Comparison of ENCODE assay signal across 18 cellular contexts in the genomic region with DNA sequence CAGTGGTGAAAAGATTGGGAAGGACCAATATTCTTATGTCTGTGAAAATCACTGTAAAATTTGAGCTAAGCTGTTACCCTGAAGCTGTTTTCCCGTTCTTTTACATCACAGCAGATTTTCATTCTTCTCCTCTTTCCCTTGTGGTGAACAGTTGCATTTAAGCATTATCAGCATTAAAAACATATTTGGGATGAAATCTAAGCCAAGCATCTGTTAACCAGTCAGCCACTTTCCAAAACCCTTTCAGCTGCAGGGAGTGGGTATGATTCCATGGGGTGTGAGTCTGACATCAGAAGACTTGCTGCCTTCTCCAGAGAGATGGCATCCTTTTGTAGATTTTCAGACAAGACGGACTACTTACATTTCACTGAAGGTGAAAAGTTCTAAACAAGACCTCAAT.
DNase-seq lines count a peak whose midpoint lies in the region; ATAC-seq, FAIRE-seq and TF ChIP-seq lines count a peak whose summit lies in the region.
"Had no signal": no experiment of that assay in that cellular context is flagged by ENCODE, and none has a peak within 500 bp of the region (broad histone marks: within the 10 kb centered on the region; RNA-seq: fewer than 3 reads in every experiment).

No MANE protein-coding gene starts in this region.

- H3K4me1 ChIP-seq in HepG2 (ENCODE audit: insufficient read depth, low read length) = peaks cover 14% of the 10 kb centered on the region
- peaks cover 0 to 15% (median under 1%) of the 10 kb centered on the region in 4 donors for H3K4me1 ChIP-seq in right lobe of liver
- peaks cover 47 to 55% of the 10 kb centered on the region in 2 experiments for H3K4me1 ChIP-seq in SK-N-SH (ENCODE audit: control insufficient read depth in 1 of 2, insufficient read depth in 2 of 2, low read depth in 1 of 2, low read length in 1 of 2)

- in situ Hi-C loops in HepG2 (cut with HindIII; ENCODE audit: extremely low pct_ligation_motif_present, low pct_unique_long_range_greater_than_20kb) = no loop called here

- DNase-seq in HepG2 (ENCODE audit: low spot score) (no peak), right lobe of liver (no peak), SK-N-SH (peak; percentile 60), fibroblast of the conjunctiva (ENCODE audit: low read depth) (peak; percentile 47), frontal cortex (ENCODE audit: low spot score in 2 of 2) (no peak), pons (ENCODE audit: low spot score) (no peak)
- DNase-seq: activated CD4-positive, alpha-beta T cell treated with anti-CD3 and anti-CD28 coated beads, Interleukin-2, amount 50 U/mL, for 48 hours; activated effector memory CD4-positive, alpha-beta T cell treated with Interleukin-2 at 50 U/mL for 16 hours; DMS79 treated with DMSO at 0.1 percent for 48 hours; lower lobe of right lung; Right ventricle myocardium superior had no signal

- TF ChIP-seq CTCF in HepG2 (CRISPR knock-in tag; IDR thresholded peaks at IDR 0.05) (no peak), right lobe of liver (IDR thresholded peaks at IDR 0.05) (no peak), SK-N-SH (IDR thresholded peaks at IDR 0.05) (no peak)

- peaks cover 95% of the 10 kb centered on the region for H3K79me2 ChIP-seq in HepG2 (ENCODE audit: insufficient read depth, low read length)
- peaks cover 100% of the 10 kb centered on the region for H3K79me2 ChIP-seq in SK-N-SH (ENCODE audit: insufficient read depth)

- FAIRE-seq in HepG2 (lab: Jason Lieb, UNC) = no peak
- FAIRE-seq in frontal cortex (lab: Jason Lieb, UNC) = no peak
- FAIRE-seq: A204.1, bronchial epithelial cell, H1, HTR-8/SVneo had no signal

- H3K9me3 ChIP-seq in HepG2 (ENCODE audit: low read length) (no peaks in the 10 kb centered on the region), right lobe of liver (no peaks in the 10 kb centered on the region), SK-N-SH (no peaks in the 10 kb centered on the region)
- H3K9me3 ChIP-seq: lower lobe of right lung, thoracic aorta had no signal

- no peaks in the 10 kb centered on the region for H3K9me2 ChIP-seq in SK-N-SH

- no peaks in the 10 kb centered on the region for H3F3A ChIP-seq in SK-N-SH (replicated peaks; ENCODE audit: insufficient read depth)

- 100% methylated on average over 2 of the region's 2 CpGs for WGBS in HepG2 (ENCODE audit: low lambda C conversion rate)
- WGBS in right lobe of liver (ENCODE audit: insufficient coverage, low coverage, low lambda C conversion rate, missing lambda C conversion rate) = 94% methylated on average over 2 of the region's 2 CpGs
- WGBS in SK-N-SH (ENCODE audit: low lambda C conversion rate) = 76% methylated on average over 2 of the region's 2 CpGs

- H4K20me1 ChIP-seq in HepG2 (ENCODE audit: insufficient read depth, low read length) (peaks cover 36% of the 10 kb centered on the region), SK-N-SH (ENCODE audit: insufficient read depth) (peaks cover 98% of the 10 kb centered on the region)

- H2AFZ ChIP-seq in HepG2 (ENCODE audit: low read length) (no peak overlapping the region), SK-N-SH (ENCODE audit: low read depth) (no peak overlapping the region)

- H3K4me2 ChIP-seq in HepG2 (ENCODE audit: low read depth, low read length) (no peak overlapping the region), SK-N-SH (no peak overlapping the region)

- H3K4me3 ChIP-seq in HepG2 (replicated peaks in 1 of 3; ENCODE audit: insufficient read depth in 1 of 3, low read depth in 2 of 3, low read length in 3 of 3) (no peak overlapping the region), right lobe of liver (no peak overlapping the region), SK-N-SH (ENCODE audit: low read depth in 2 of 2, low read length in 1 of 2) (no peak overlapping the region)
- H3K4me3 ChIP-seq: lower lobe of right lung, thoracic aorta had no signal

- ATAC-seq in HepG2 (no peak), right lobe of liver (no peak), HG02678 (IDR thresholded peaks at IDR 0.05; ENCODE audit: unreplicated experiment) (no peak), HG02759 (IDR thresholded peaks at IDR 0.05; ENCODE audit: unreplicated experiment) (no peak)
- ATAC-seq: lower lobe of right lung had no signal

- H3K36me3 ChIP-seq in HepG2 (replicated peaks in 1 of 2; ENCODE audit: control insufficient read depth in 1 of 2, insufficient read depth in 2 of 2, low read length in 2 of 2) = no peaks in the 10 kb centered on the region
- no peaks in the 10 kb centered on the region for H3K36me3 ChIP-seq in right lobe of liver
- H3K36me3 ChIP-seq in SK-N-SH (replicated peaks in 1 of 2; ENCODE audit: control insufficient read depth in 1 of 2, insufficient read depth in 2 of 2, low read length in 1 of 2) = no peaks in the 10 kb centered on the region
- H3K36me3 ChIP-seq: lower lobe of right lung, thoracic aorta had no signal

- CTCF ChIA-PET in HepG2 (lab: Yijun Ruan, JAX; ENCODE audit: low intra/inter-chr PET ratio, low total read pairs) (no interaction called here), SK-N-SH (lab: Yijun Ruan, JAX) (interaction anchor here (0.7 to 1.6 kb wide), 6 partner anchors 11 to 252 kb away, joined by 3 to 9 read pairs (median 4); no protein-coding TSS in a partner anchor)

- intact Hi-C loops in HepG2 (cut with micrococcal nuclease; ENCODE audit: unreplicated experiment) = no loop called here
- intact Hi-C loops in right lobe of liver (cut with DNase I) = no loop called here

- TF ChIP-seq RAD21 in HepG2 (CRISPR knock-in tag; IDR thresholded peaks at IDR 0.05) (no peak), SK-N-SH (IDR thresholded peaks at IDR 0.05; ENCODE audit: low read length) (no peak)

- H3K27me3 ChIP-seq in HepG2 (ENCODE audit: control insufficient read depth in 1 of 2, insufficient read depth in 2 of 2, low read length in 2 of 2) = no peaks in the 10 kb centered on the region
- no peaks in the 10 kb centered on the region for H3K27me3 ChIP-seq in right lobe of liver
- H3K27me3 ChIP-seq in SK-N-SH (ENCODE audit: insufficient read depth) = no peaks in the 10 kb centered on the region

- TF ChIP-seq EP300 in HepG2 (IDR thresholded peaks at IDR 0.05; ENCODE audit: low read depth in 2 of 2, low read length in 2 of 2) = no peak
- no peak for TF ChIP-seq EP300 in HepG2 (CRISPR knock-in tag; IDR thresholded peaks at IDR 0.05; ENCODE audit: borderline replicate concordance)
- TF ChIP-seq EP300 in SK-N-SH (IDR thresholded peaks at IDR 0.05; ENCODE audit: borderline replicate concordance in 1 of 2, low read depth in 1 of 2, low read length in 1 of 2) = no peak

- H3K27ac ChIP-seq in HepG2 (ENCODE audit: extremely low read length, insufficient read depth, low read length) (no peak overlapping the region), right lobe of liver (no peak overlapping the region), SK-N-SH (ENCODE audit: low read depth in 2 of 2, low read length in 1 of 2) (peak overlapping the region; percentile 4 to 73; a peak in 3 of 4 replicates)
- H3K27ac ChIP-seq: lower lobe of right lung, thoracic aorta had no signal

- no peak overlapping the region for H3K9ac ChIP-seq in HepG2 (ENCODE audit: insufficient read depth, low read depth, low read length)
- no peak overlapping the region for H3K9ac ChIP-seq in SK-N-SH

- POLR2A ChIA-PET in HepG2 (lab: Yijun Ruan, JAX) (no interaction called here), SK-N-SH (lab: Yijun Ruan, JAX) (no interaction called here)

- BruUV-seq in HepG2 (replicated peaks; lab: Mats Ljungman, UMichigan) = no TSS peak

- TF ChIP-seq POLR2A in HepG2 (IDR thresholded peaks at IDR 0.05; ENCODE audit: insufficient read depth in 1 of 2, low read depth in 2 of 2, low read length in 2 of 2) (no peak), right lobe of liver (IDR thresholded peaks at IDR 0.05) (no peak)

TF ChIP-seq in HepG2, 621 proteins besides CTCF, POLR2A, EP300 and RAD21 (continues in another document):
- TF ChIP-seq FOXA3 (CRISPR knock-in tag; IDR thresholded peaks at IDR 0.05) = no peak
- TF ChIP-seq NFATC3 (CRISPR knock-in tag; IDR thresholded peaks at IDR 0.05) = no peak
- TF ChIP-seq ZSCAN9 (CRISPR knock-in tag; IDR thresholded peaks at IDR 0.05; ENCODE audit: borderline replicate concordance) = no peak
- no peak for TF ChIP-seq ZFP36L1 (CRISPR knock-in tag; IDR thresholded peaks at IDR 0.05)
- TF ChIP-seq FOSL1 (CRISPR knock-in tag; IDR thresholded peaks at IDR 0.05; ENCODE audit: borderline replicate concordance) = no peak
- no peak for TF ChIP-seq PRPF4 (IDR thresholded peaks at IDR 0.05; ENCODE audit: low read depth, low read length, poor library complexity, severe bottlenecking)
- TF ChIP-seq ZKSCAN5 (CRISPR knock-in tag; IDR thresholded peaks at IDR 0.05) = no peak
- TF ChIP-seq MAFK (conservative IDR thresholded peaks at IDR 0.05 in 1 of 2, IDR thresholded peaks at IDR 0.05 in 1 of 2; ENCODE audit: low read length in 2 of 2) = peak; percentile 45 to 68; a peak in 3 of 4 replicates
- TF ChIP-seq MZF1 (CRISPR knock-in tag; IDR thresholded peaks at IDR 0.05; ENCODE audit: borderline replicate concordance) = no peak
- TF ChIP-seq MAFF (IDR thresholded peaks at IDR 0.05; ENCODE audit: low read depth, low read length) = peak; percentile 61
- TF ChIP-seq, protein P1, sequence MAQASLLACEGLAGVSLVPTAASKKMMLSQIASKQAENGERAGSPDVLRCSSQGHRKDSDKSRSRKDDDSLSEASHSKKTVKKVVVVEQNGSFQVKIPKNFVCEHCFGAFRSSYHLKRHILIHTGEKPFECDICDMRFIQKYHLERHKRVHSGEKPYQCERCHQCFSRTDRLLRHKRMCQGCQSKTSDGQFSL (CRISPR knock-in tag; IDR thresholded peaks at IDR 0.05) = no peak

TF ChIP-seq in SK-N-SH, 30 proteins besides CTCF, POLR2A, EP300 and RAD21 (continues in another document):
- TF ChIP-seq GATA2 (CRISPR knock-in tag; IDR thresholded peaks at IDR 0.05) (peak; percentile 45), TCF12 (IDR thresholded peaks at IDR 0.05) (peak; percentile 54; the same call in 1 of the 2 replicates), CHD2 (IDR thresholded peaks at IDR 0.05; ENCODE audit: low read length, partially characterized antibody) (peak; percentile 18), YY1 (IDR thresholded peaks at IDR 0.05; ENCODE audit: low read depth) (no peak), FOXJ3 (CRISPR knock-in tag; IDR thresholded peaks at IDR 0.05) (no peak), MEF2A (IDR thresholded peaks at IDR 0.05; ENCODE audit: borderline replicate concordance, low read depth) (no peak)
- TF ChIP-seq, protein P2, sequence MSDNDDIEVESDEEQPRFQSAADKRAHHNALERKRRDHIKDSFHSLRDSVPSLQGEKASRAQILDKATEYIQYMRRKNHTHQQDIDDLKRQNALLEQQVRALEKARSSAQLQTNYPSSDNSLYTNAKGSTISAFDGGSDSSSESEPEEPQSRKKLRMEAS (IDR thresholded peaks at IDR 0.05; ENCODE audit: low read depth) = no peak
- TF ChIP-seq, protein P3, sequence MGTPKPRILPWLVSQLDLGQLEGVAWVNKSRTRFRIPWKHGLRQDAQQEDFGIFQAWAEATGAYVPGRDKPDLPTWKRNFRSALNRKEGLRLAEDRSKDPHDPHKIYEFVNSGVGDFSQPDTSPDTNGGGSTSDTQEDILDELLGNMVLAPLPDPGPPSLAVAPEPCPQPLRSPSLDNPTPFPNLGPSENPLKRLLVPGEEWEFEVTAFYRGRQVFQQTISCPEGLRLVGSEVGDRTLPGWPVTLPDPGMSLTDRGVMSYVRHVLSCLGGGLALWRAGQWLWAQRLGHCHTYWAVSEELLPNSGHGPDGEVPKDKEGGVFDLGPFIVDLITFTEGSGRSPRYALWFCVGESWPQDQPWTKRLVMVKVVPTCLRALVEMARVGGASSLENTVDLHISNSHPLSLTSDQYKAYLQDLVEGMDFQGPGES (IDR thresholded peaks at IDR 0.05; ENCODE audit: low read depth, low read length) = no peak

Comparison
In these comparisons a context has a peak if more than half of its experiments do, and no peak if none do; other contexts are left out.
1. DNase-seq: peak in SK-N-SH (single experiment) and fibroblast of the conjunctiva (single experiment); none in HepG2 (single experiment), right lobe of liver (0 of 3), frontal cortex (0 of 2) and pons (single experiment).
2. H3K27ac ChIP-seq: peak in SK-N-SH (2 of 2); none in HepG2 (single experiment) and right lobe of liver (0 of 3).
3. Of the 25 proteins assayed by ChIP-seq in both HepG2 and SK-N-SH: peak only in HepG2: none; only in SK-N-SH: CHD2 and TCF12; in both: none; in neither: 23.